In genomic region chr14:101838476-101838875, GRCh38 we compare ENCODE assay signal across 14 cellular contexts.
A peak's percentile ranks its signal among the peaks of the same experiment; 100 is the strongest.
DNase-seq lines count a peak whose midpoint lies in the region; ATAC-seq lines count a peak whose summit lies in the region.
"Had no signal": no experiment of that assay in that cellular context is flagged by ENCODE, and none has a peak within 500 bp of the region (broad histone marks: within the 10 kb centered on the region; RNA-seq: fewer than 3 reads in every experiment).

No MANE protein-coding gene starts in this region.

- peak overlapping the region; percentile 68 for H3K27ac Mint-ChIP-seq in activated naive CD4-positive, alpha-beta T cell treated with anti-CD3 and anti-CD28 coated beads for 36 hours
- peak overlapping the region; percentile 19 for H3K27ac Mint-ChIP-seq in dendritic cell treated with granulocyte-macrophage colony-stimulating factor and Interleukin-4, amounts not matched to agents 40 ng/mL and 50 ng/mL, for 4 days
- H3K27ac Mint-ChIP-seq in stimulated activated naive B cell treated with anti-CD40 and anti-IgM and Interleukin-4, amounts not matched to agents 10 μg/mL and 1 μg/mL and 100 μg/mL, for 72 hours: peak overlapping the region; percentile 95

- peaks cover 4% of the 10 kb centered on the region for H3K36me3 Mint-ChIP-seq in activated naive CD4-positive, alpha-beta T cell treated with anti-CD3 and anti-CD28 coated beads for 36 hours (ENCODE audit: low read depth)
- peaks cover 65% of the 10 kb centered on the region for H3K36me3 Mint-ChIP-seq in dendritic cell treated with granulocyte-macrophage colony-stimulating factor and Interleukin-4, amounts not matched to agents 40 ng/mL and 50 ng/mL, for 4 days (ENCODE audit: low read depth)
- peaks cover 17 to 30% of the 10 kb centered on the region in 2 donors for H3K36me3 Mint-ChIP-seq in stimulated activated naive B cell treated with anti-CD40 and anti-IgM and Interleukin-4, amounts not matched to agents 10 μg/mL and 1 μg/mL and 100 μg/mL, for 72 hours

- H3K4me1 Mint-ChIP-seq in activated naive CD4-positive, alpha-beta T cell treated with anti-CD3 and anti-CD28 coated beads for 36 hours (ENCODE audit: low read depth): peaks cover 84% of the 10 kb centered on the region
- peaks cover 54% of the 10 kb centered on the region for H3K4me1 Mint-ChIP-seq in dendritic cell treated with granulocyte-macrophage colony-stimulating factor and Interleukin-4, amounts not matched to agents 40 ng/mL and 50 ng/mL, for 4 days (ENCODE audit: low read depth)
- peaks cover 51 to 91% of the 10 kb centered on the region in 2 donors for H3K4me1 Mint-ChIP-seq in stimulated activated naive B cell treated with anti-CD40 and anti-IgM and Interleukin-4, amounts not matched to agents 10 μg/mL and 1 μg/mL and 100 μg/mL, for 72 hours

- no peak overlapping the region for H3K4me3 Mint-ChIP-seq in activated naive CD4-positive, alpha-beta T cell treated with anti-CD3 and anti-CD28 coated beads for 36 hours
- H3K4me3 Mint-ChIP-seq in dendritic cell treated with granulocyte-macrophage colony-stimulating factor and Interleukin-4, amounts not matched to agents 40 ng/mL and 50 ng/mL, for 4 days: no peak overlapping the region
- peak overlapping the region in 1 of 2 donors; percentile 50 for H3K4me3 Mint-ChIP-seq in stimulated activated naive B cell treated with anti-CD40 and anti-IgM and Interleukin-4, amounts not matched to agents 10 μg/mL and 1 μg/mL and 100 μg/mL, for 72 hours

- in situ Hi-C loops in SK-MEL-5 (cut with HindIII; ENCODE audit: low pct_unique_long_range_greater_than_20kb, low sequenced_read_pairs): no loop called here

- peak; percentile 29 for DNase-seq in activated naive CD4-positive, alpha-beta T cell treated with anti-CD3 and anti-CD28 coated beads for 36 hours
- DNase-seq in activated naive CD4-positive, alpha-beta T cell (lab: John Stamatoyannopoulos, UW): no peak
- peak; percentile 45 for DNase-seq in SK-MEL-5 (ENCODE audit: low read depth, low spot score)
- DNase-seq in stimulated activated naive B cell treated with anti-CD40 and anti-IgM and Interleukin-4, amounts not matched to agents 10 μg/mL and 1 μg/mL and 100 μg/mL, for 72 hours: no peak
- no peak for DNase-seq in germinal center (ENCODE audit: low spot score)
- no peak for DNase-seq in COLO668 (lab: John Stamatoyannopoulos, UW; ENCODE audit: unreplicated experiment)
- no peak for DNase-seq in occipital lobe (lab: John Stamatoyannopoulos, UW)
- DNase-seq: activated gamma-delta T cell treated with Interleukin-2 at 50 U/mL for 16 hours, EL, islet precursor cell, midbrain, NCI-H2227 treated with DMSO at 0.1 percent for 48 hours had no signal

- CTCF ChIA-PET in activated naive CD4-positive, alpha-beta T cell treated with anti-CD3 and anti-CD28 coated beads for 36 hours (lab: Charles Lee): interaction anchor here (0.7 kb wide), 1 partner anchor 31 kb away, joined by 4 read pairs; no protein-coding TSS in a partner anchor

- ATAC-seq in stimulated activated naive B cell treated with anti-CD40 and anti-IgM and Interleukin-4, amounts not matched to agents 10 μg/mL and 1 μg/mL and 100 μg/mL, for 72 hours (replicated peaks): no peak

- H3K9me3 Mint-ChIP-seq in activated naive CD4-positive, alpha-beta T cell treated with anti-CD3 and anti-CD28 coated beads for 36 hours: no peaks in the 10 kb centered on the region
- H3K9me3 Mint-ChIP-seq in dendritic cell treated with granulocyte-macrophage colony-stimulating factor and Interleukin-4, amounts not matched to agents 40 ng/mL and 50 ng/mL, for 4 days: no peaks in the 10 kb centered on the region
- H3K9me3 Mint-ChIP-seq in stimulated activated naive B cell treated with anti-CD40 and anti-IgM and Interleukin-4, amounts not matched to agents 10 μg/mL and 1 μg/mL and 100 μg/mL, for 72 hours: no peaks in the 10 kb centered on the region

- intact Hi-C loops in activated naive CD4-positive, alpha-beta T cell treated with anti-CD3 and anti-CD28 coated beads for 36 hours (cut with micrococcal nuclease): no loop called here
- intact Hi-C loops in dendritic cell treated with granulocyte-macrophage colony-stimulating factor and Interleukin-4, amounts not matched to agents 40 ng/mL and 50 ng/mL, for 4 days (cut with micrococcal nuclease): no loop called here

- H3K27me3 Mint-ChIP-seq in activated naive CD4-positive, alpha-beta T cell treated with anti-CD3 and anti-CD28 coated beads for 36 hours (ENCODE audit: low read depth): no peaks in the 10 kb centered on the region
- H3K27me3 Mint-ChIP-seq in dendritic cell treated with granulocyte-macrophage colony-stimulating factor and Interleukin-4, amounts not matched to agents 40 ng/mL and 50 ng/mL, for 4 days: no peaks in the 10 kb centered on the region
- H3K27me3 Mint-ChIP-seq in stimulated activated naive B cell treated with anti-CD40 and anti-IgM and Interleukin-4, amounts not matched to agents 10 μg/mL and 1 μg/mL and 100 μg/mL, for 72 hours: no peaks in the 10 kb centered on the region
- H3K27me3 Mint-ChIP-seq: progenitor cell of endocrine pancreas had no signal

Comparison
In these comparisons a context has a peak if more than half of its experiments do, and no peak if none do; other contexts are left out.
1. DNase-seq: peak in activated naive CD4-positive, alpha-beta T cell treated with anti-CD3 and anti-CD28 coated beads for 36 hours (single experiment) and SK-MEL-5 (single experiment); none in activated naive CD4-positive, alpha-beta T cell (0 of 4), stimulated activated naive B cell treated with anti-CD40 and anti-IgM and Interleukin-4, amounts not matched to agents 10 μg/mL and 1 μg/mL and 100 μg/mL, for 72 hours (single experiment), germinal center (single experiment), COLO668 (single experiment) and occipital lobe (single experiment).
2. H3K27ac Mint-ChIP-seq: peak in every context shown above with its lines; median percentile 95 in stimulated activated naive B cell treated with anti-CD40 and anti-IgM and Interleukin-4, amounts not matched to agents 10 μg/mL and 1 μg/mL and 100 μg/mL, for 72 hours; 68 in activated naive CD4-positive, alpha-beta T cell treated with anti-CD3 and anti-CD28 coated beads for 36 hours; 19 in dendritic cell treated with granulocyte-macrophage colony-stimulating factor and Interleukin-4, amounts not matched to agents 40 ng/mL and 50 ng/mL, for 4 days.